Comparison of ENCODE assay signal across 23 cellular contexts in the genomic region with DNA sequence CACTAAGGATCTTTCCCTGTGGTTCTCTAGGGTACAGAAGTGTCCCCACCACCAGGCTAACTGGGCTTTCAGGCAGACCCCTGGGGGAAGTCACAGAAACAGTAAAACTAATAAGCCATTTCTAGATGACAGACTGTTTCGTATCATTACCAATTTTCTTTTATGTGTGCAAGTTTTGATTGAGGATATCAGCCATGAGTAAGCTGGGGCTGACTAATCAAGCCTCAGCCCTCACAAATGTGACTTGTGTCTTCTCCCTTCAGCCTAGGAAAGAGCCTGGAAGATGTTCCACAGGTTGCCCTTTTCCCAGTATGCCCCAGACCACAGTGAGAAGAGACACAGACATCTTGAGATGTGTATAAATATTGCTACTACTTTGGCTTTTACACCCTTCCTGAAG. TPM values are rescaled to one million over a fixed set of nuclear protein-coding genes. Genes with fewer than 3 reads are reported as not detected.
A peak's percentile ranks its signal among the peaks of the same experiment; 100 is the strongest.
DNase-seq lines count a peak whose midpoint lies in the region; ATAC-seq, FAIRE-seq and TF ChIP-seq lines count a peak whose summit lies in the region.
"Had no signal": no experiment of that assay in that cellular context is flagged by ENCODE, and none has a peak within 500 bp of the region (broad histone marks: within the 10 kb centered on the region; RNA-seq: fewer than 3 reads in every experiment).

No MANE protein-coding gene starts in this region.

- no peak overlapping the region for H2AK5ac ChIP-seq in H1 (ENCODE audit: low read depth, low read length)

- H3K23ac ChIP-seq in H1 (ENCODE audit: insufficient read length), result no peak overlapping the region

- H3K9me3 ChIP-seq in H1 (ENCODE audit: insufficient read depth in 2 of 2, low read depth in 1 of 2, low read length in 1 of 2) (no peaks in the 10 kb centered on the region), small intestine (ENCODE audit: control insufficient read depth, low read depth) (no peaks in the 10 kb centered on the region)
- H3K9me3 ChIP-seq: BLaER1, left lung, vagina had no signal

- H3K27me3 ChIP-seq in H1 (replicated peaks in 1 of 4; ENCODE audit: control insufficient read depth in 3 of 4, extremely low read depth in 1 of 4, insufficient read depth in 3 of 4, low read length in 3 of 4), result no peaks in the 10 kb centered on the region
- H3K27me3 ChIP-seq in small intestine (ENCODE audit: control insufficient read depth in 2 of 2, insufficient read depth in 2 of 2, low read length in 2 of 2), result no peaks in the 10 kb centered on the region
- H3K27me3 ChIP-seq: BLaER1, left lung, vagina had no signal

- H4K5ac ChIP-seq in H1 (ENCODE audit: insufficient read length, low read depth, low read length), result no peak overlapping the region

- H3K9me3 Mint-ChIP-seq in activated naive CD4-positive, alpha-beta T cell treated with anti-CD3 and anti-CD28 coated beads, Interleukin-2, amount 50 U/mL, for 72 hours, result no peaks in the 10 kb centered on the region
- H3K9me3 Mint-ChIP-seq: nephron progenitor cell had no signal

- no peak for TF ChIP-seq RAD21 in H1 (IDR thresholded peaks at IDR 0.05 in 1 of 2, conservative IDR thresholded peaks at IDR 0.05 in 1 of 2; ENCODE audit: low read depth in 2 of 2, low read length in 2 of 2)

- TF ChIP-seq POLR2A in H1 (IDR thresholded peaks at IDR 0.05; ENCODE audit: control extremely low read depth in 1 of 2, low read depth in 2 of 2, low read length in 2 of 2), result no peak

- 100% methylated on average over 1 of the region's 1 CpG; no CpG with 5 or more reads in 1 of the 2 experiments for WGBS in H1 (ENCODE audit: extremely low coverage in 1 of 2, insufficient coverage in 1 of 2, insufficient read length in 1 of 2, insufficient replicate concordance in 2 of 2, low coverage in 1 of 2, low lambda C conversion rate in 2 of 2, missing lambda C conversion rate in 1 of 2), 2 experiments
- 56 to 83% (median 77%) methylated on average over 1 of the region's 1 CpG for WGBS in small intestine, 3 donors

- CTCF ChIA-PET in RWPE1 (lab: Yijun Ruan, JAX) (no interaction called here), H1 (lab: Charles Lee; ENCODE audit: partially characterized antibody) (interaction anchor here (0.6 to 1.0 kb wide), 3 partner anchors 132 to 248 kb away, joined by 3 to 4 read pairs (median 3); no protein-coding TSS in a partner anchor)

- no peak overlapping the region for H3K4me2 ChIP-seq in H1 (ENCODE audit: insufficient read depth in 1 of 2, low read depth in 2 of 2, low read length in 2 of 2)
- H3K4me2 ChIP-seq: BLaER1 had no signal

- H3K36me3 Mint-ChIP-seq in activated naive CD4-positive, alpha-beta T cell treated with anti-CD3 and anti-CD28 coated beads, Interleukin-2, amount 50 U/mL, for 72 hours, result no peaks in the 10 kb centered on the region

- H3K9ac ChIP-seq in H1 (replicated peaks in 1 of 4; ENCODE audit: extremely low read depth in 1 of 4, low read depth in 3 of 4, low read length in 3 of 4), result no peak overlapping the region
- H3K9ac ChIP-seq: BLaER1 had no signal

- H2BK5ac ChIP-seq in H1 (ENCODE audit: low read depth, low read length), result no peak overlapping the region

- H3K27ac Mint-ChIP-seq in activated naive CD4-positive, alpha-beta T cell treated with anti-CD3 and anti-CD28 coated beads, Interleukin-2, amount 50 U/mL, for 72 hours, result no peak overlapping the region
- H3K27ac Mint-ChIP-seq: nephron progenitor cell had no signal

- POLR2A ChIA-PET in RWPE1 (lab: Yijun Ruan, JAX; ENCODE audit: low non-redundant PET) (no interaction called here), H1 (lab: Charles Lee; ENCODE audit: partially characterized antibody) (interaction anchor here (0.9 kb wide), 1 partner anchor 9 kb away, joined by 3 read pairs; no protein-coding TSS in a partner anchor)

- H2BK20ac ChIP-seq in H1 (ENCODE audit: low read length), result no peak overlapping the region

- H2BK12ac ChIP-seq in H1 (ENCODE audit: low read depth, low read length), result no peak overlapping the region

- H3K4ac ChIP-seq in H1 (replicated peaks; ENCODE audit: insufficient read length, low read depth, low read length), result no peak overlapping the region

- TF ChIP-seq EP300 in H1 (IDR thresholded peaks at IDR 0.05; ENCODE audit: borderline replicate concordance in 1 of 2, low read depth in 2 of 2, low read length in 2 of 2), result no peak

- H3K4me1 ChIP-seq in H1 (replicated peaks in 1 of 4; ENCODE audit: control insufficient read depth in 3 of 4, insufficient read depth in 4 of 4, low read length in 3 of 4), result peaks cover 0 to 2% (median 0%) of the 10 kb centered on the region in 4 experiments; a peak in 2 of 7 replicates
- H3K4me1 ChIP-seq in small intestine (ENCODE audit: control insufficient read depth in 2 of 2, insufficient read depth in 1 of 2, low read depth in 1 of 2, low read length in 1 of 2), result peaks cover 13 to 14% of the 10 kb centered on the region in 2 donors
- H3K4me1 ChIP-seq: BLaER1 had no signal

- no peak overlapping the region for H3K14ac ChIP-seq in H1 (ENCODE audit: insufficient read length)

- TF ChIP-seq CTCF in RWPE1 (conservative IDR thresholded peaks at IDR 0.05; ENCODE audit: low read depth) (no peak), H1 (IDR thresholded peaks at IDR 0.05; ENCODE audit: control extremely low read depth in 1 of 3, insufficient read depth in 1 of 3, low read depth in 1 of 3, low read length in 3 of 3) (no peak)

- H3K27ac ChIP-seq in RWPE1 (peak overlapping the region; percentile 26), H1 (ENCODE audit: low read depth, low read length) (0 out of 2 replicates have a peak overlapping the region, but pooled peaks have one; percentile 7), small intestine (ENCODE audit: low read depth in 1 of 2, low read length in 1 of 2) (peak overlapping the region; percentile 2 to 50)
- H3K27ac ChIP-seq: BLaER1, left lung, vagina had no signal

- H3K23me2 ChIP-seq in H1 (ENCODE audit: low read depth, low read length), result no peaks in the 10 kb centered on the region

- no peak overlapping the region for H3K18ac ChIP-seq in H1 (ENCODE audit: extremely low read depth, low read length)

- no peak overlapping the region for H2AFZ ChIP-seq in H1 (ENCODE audit: low read length)

- FAIRE-seq in H1 (lab: Jason Lieb, UNC) (no peak), small intestine (lab: Jason Lieb, UNC) (no peak)
- FAIRE-seq: endometrium, GM19239, HTR-8/SVneo had no signal

- H4K8ac ChIP-seq in H1 (ENCODE audit: extremely low read depth, insufficient read depth, low read length), result no peak overlapping the region

- peaks cover 0 to 5% of the 10 kb centered on the region in 2 experiments for H4K20me1 ChIP-seq in H1 (replicated peaks in 1 of 2; ENCODE audit: control insufficient read depth in 1 of 2, insufficient read depth in 2 of 2, low read length in 2 of 2)
- H4K20me1 ChIP-seq: BLaER1 had no signal

- no peak for DNase-seq in activated naive CD4-positive, alpha-beta T cell treated with anti-CD3 and anti-CD28 coated beads, Interleukin-2, amount 50 U/mL, for 72 hours (ENCODE audit: low spot score in 2 of 2)
- no peak for DNase-seq in activated naive CD4-positive, alpha-beta T cell (lab: John Stamatoyannopoulos, UW)
- DNase-seq in RWPE1 (ENCODE audit: low spot score) (no peak), H1 (ENCODE audit: low read depth in 1 of 2, low spot score in 2 of 2) (no peak), small intestine (no peak), UCSD-AML1 (lab: John Stamatoyannopoulos, UW; ENCODE audit: unreplicated experiment) (no peak)
- DNase-seq in stimulated activated CD4-positive, alpha-beta T cell treated with anti-CD3 and anti-CD28 coated beads, Interleukin-4, amount 100 ng/mL, for 24 hours, result no peak
- DNase-seq: activated CD4-positive, alpha-beta T cell treated with anti-CD3 and anti-CD28 coated beads for 48 hours; Calu3; cortex of kidney; Karpas-422; NCI-H187; NCI-H2227 treated with DMSO at 0.1 percent for 48 hours; nephron progenitor cell; SIG-M5 had no signal

- no peak overlapping the region for H3K56ac ChIP-seq in H1 (replicated peaks; ENCODE audit: insufficient read length, low read depth, low read length)

- H3K79me1 ChIP-seq in H1 (ENCODE audit: low read depth, low read length), result peaks cover 21% of the 10 kb centered on the region

- peaks cover 11 to 75% of the 10 kb centered on the region in 2 experiments for H3K79me2 ChIP-seq in H1 (ENCODE audit: control insufficient read depth in 1 of 2, insufficient read depth in 2 of 2, low read length in 2 of 2)

- H3K4me3 ChIP-seq in H1 (ENCODE audit: extremely low read depth in 1 of 4, insufficient read depth in 2 of 4, low read depth in 3 of 4, low read length in 4 of 4) (no peak overlapping the region), small intestine (ENCODE audit: low read depth in 1 of 2, low read length in 2 of 2) (no peak overlapping the region)
- H3K4me3 ChIP-seq: BLaER1, left lung, vagina had no signal

- peak; percentile 86 to 93 for ATAC-seq in activated naive CD4-positive, alpha-beta T cell treated with anti-CD3 and anti-CD28 coated beads, Interleukin-2, amount 50 U/mL, for 72 hours
- ATAC-seq in GM21786 (IDR thresholded peaks at IDR 0.05; ENCODE audit: unreplicated experiment), result no peak
- ATAC-seq: sciatic nerve had no signal

- no peak overlapping the region for H2BK120ac ChIP-seq in H1 (replicated peaks; ENCODE audit: low read depth, low read length)

- H2BK15ac ChIP-seq in H1 (ENCODE audit: low read length), result no peak overlapping the region; the same call in 1 of the 2 replicates

- no peak overlapping the region for H4K91ac ChIP-seq in H1 (replicated peaks; ENCODE audit: insufficient read length, low read length)

- no peaks in the 10 kb centered on the region for H3K36me3 ChIP-seq in H1 (ENCODE audit: control insufficient read depth in 2 of 4, insufficient read depth in 4 of 4, low read length in 3 of 4)
- no peaks in the 10 kb centered on the region for H3K36me3 ChIP-seq in small intestine (ENCODE audit: control insufficient read depth in 2 of 2, insufficient read depth in 2 of 2, low read length in 2 of 2)
- H3K36me3 ChIP-seq: BLaER1, left lung, vagina had no signal

TF ChIP-seq in H1, 55 proteins besides CTCF, POLR2A, EP300 and RAD21 (continues in another document):
- no peak for TF ChIP-seq JUN (IDR thresholded peaks at IDR 0.05; ENCODE audit: low read depth, low read length)
- TF ChIP-seq POU5F1 (IDR thresholded peaks at IDR 0.05; ENCODE audit: low read depth, low read length), result no peak
- no peak for TF ChIP-seq RXRA (IDR thresholded peaks at IDR 0.05; ENCODE audit: insufficient read depth, low read depth, low read length)

RNA-seq across cellular contexts. Expression of a gene that starts 10.5 kb away (rescaled TPM):
- 10 to 100 TPM; 15.9 to 20.3 TPM for total RNA-seq in activated naive CD4-positive, alpha-beta T cell treated with anti-CD3 and anti-CD28 coated beads, Interleukin-2, amount 50 U/mL, for 72 hours
- 32.6 TPM in 2 replicates for total RNA-seq in H1 (2021; fragmentation: NEBNext Ultra II Directional; extraction: Animal tissue kit (Norgen Biotek cat#: 25700))
- polyA plus RNA-seq in H1 (2011; rRNA removed) (11.9 and 13.0 TPM in 2 replicates), small intestine (10 to 100 TPM; 12.7 to 26.9 (median 16.8) TPM)
- polyA plus RNA-seq in H1 (2011; cell fraction: cytosol; rRNA removed), result 13.0 TPM
- 14.0 TPM for polyA plus RNA-seq in H1 (2011; cell fraction: nucleus; rRNA removed)
- polyA plus RNA-seq in H1 (2012, experiment 1 of 2), result 18.0 to 23.3 TPM (median 18.6 TPM) in 4 replicates
- polyA plus RNA-seq in H1 (2012, experiment 2 of 2), result 7.5 TPM
- 53.5 TPM for polyA plus RNA-seq in H1 (2013, experiment 1 of 2)
- 52.9 TPM for polyA plus RNA-seq in H1 (2013, experiment 2 of 2)
- polyA minus RNA-seq in H1 (2011; rRNA and poly(A)+ RNA removed), result 37.7 and 40.5 TPM in 2 replicates
- 18.0 TPM for polyA minus RNA-seq in H1 (2011; cell fraction: cytosol; rRNA and poly(A)+ RNA removed)
- 27.7 TPM for polyA minus RNA-seq in H1 (2011; cell fraction: nucleus; rRNA and poly(A)+ RNA removed)
